16 cellular contexts compared by ENCODE assay signal in genomic region chr12:108699955-108700563, GRCh38. TPM values are rescaled to one million over a fixed set of nuclear protein-coding genes. Genes with fewer than 3 reads are reported as not detected.
DNase-seq lines count a peak whose midpoint lies in the region; ATAC-seq and TF ChIP-seq lines count a peak whose summit lies in the region.
"Had no signal": no experiment of that assay in that cellular context is flagged by ENCODE, and none has a peak within 500 bp of the region (broad histone marks: within the 10 kb centered on the region; RNA-seq: fewer than 3 reads in every experiment).

No MANE protein-coding gene starts in this region.

- TF ChIP-seq CTCF in breast epithelium (IDR thresholded peaks at IDR 0.05) = no peak
- no peak for TF ChIP-seq CTCF in smooth muscle cell (IDR thresholded peaks at IDR 0.05; ENCODE audit: borderline replicate concordance, insufficient read depth, poor library complexity, severe bottlenecking)

- H3K27me3 ChIP-seq in breast epithelium (no peaks in the 10 kb centered on the region), right cardiac atrium (ENCODE audit: control insufficient read depth, insufficient read depth) (no peaks in the 10 kb centered on the region), smooth muscle cell (ENCODE audit: low read depth) (no peaks in the 10 kb centered on the region)

- ATAC-seq in right cardiac atrium = no peak
- no peak for ATAC-seq in GM18498 (IDR thresholded peaks at IDR 0.05; ENCODE audit: unreplicated experiment)
- no peak for ATAC-seq in activated T-cell treated with anti-CD3 and anti-CD28 coated beads, Interleukin-2, amount 50 U/mL, for 4 hours
- ATAC-seq: GM23338; stimulated activated memory B cell treated with anti-CD40 and anti-IgM and Interleukin-4, amounts not matched to agents 10 μg/mL and 1 μg/mL and 100 μg/mL, for 72 hours had no signal

- H3K27me3 Mint-ChIP-seq in activated T-cell treated with anti-CD3 and anti-CD28 coated beads, Interleukin-2, amount 50 U/mL, for 4 hours (ENCODE audit: low read depth) = no peaks in the 10 kb centered on the region
- H3K27me3 Mint-ChIP-seq: activated B cell treated with CpG ODN at 0.5 μM for 24 hours; CD4-positive, CD25-positive, alpha-beta regulatory T cell; stimulated activated memory B cell treated with anti-CD40 and anti-IgM and Interleukin-4, amounts not matched to agents 10 μg/mL and 1 μg/mL and 100 μg/mL, for 72 hours had no signal

- no peaks in the 10 kb centered on the region for H3K36me3 ChIP-seq in breast epithelium
- peaks cover 4% of the 10 kb centered on the region for H3K36me3 ChIP-seq in smooth muscle cell (ENCODE audit: low read depth)

- H3K9me3 Mint-ChIP-seq in activated T-cell treated with anti-CD3 and anti-CD28 coated beads, Interleukin-2, amount 50 U/mL, for 4 hours = no peaks in the 10 kb centered on the region
- H3K9me3 Mint-ChIP-seq: activated B cell treated with CpG ODN at 0.5 μM for 24 hours; activated T-helper 1 cell treated with anti-CD3 and anti-CD28 coated beads, Interleukin-12 subunit alpha, Interleukin-12 subunit beta, Interleukin-2, Interleukin-4 antibody, amounts not matched to agents 30 ng/mL and 10 ng/mL and 1 ng/mL, durations not matched to agents 14 hours and 24 hours and 36 hours; CD4-positive, CD25-positive, alpha-beta regulatory T cell; GM23338; nephron progenitor cell; stimulated activated memory B cell treated with anti-CD40 and anti-IgM and Interleukin-4, amounts not matched to agents 10 μg/mL and 1 μg/mL and 100 μg/mL, for 72 hours had no signal

- peaks cover 24% of the 10 kb centered on the region for H3F3A ChIP-seq in smooth muscle cell (ENCODE audit: low read depth)

- no peak overlapping the region for H3K4me3 Mint-ChIP-seq in activated T-cell treated with anti-CD3 and anti-CD28 coated beads, Interleukin-2, amount 50 U/mL, for 4 hours
- H3K4me3 Mint-ChIP-seq: activated B cell treated with CpG ODN at 0.5 μM for 24 hours; activated T-helper 1 cell treated with anti-CD3 and anti-CD28 coated beads, Interleukin-12 subunit alpha, Interleukin-12 subunit beta, Interleukin-2, Interleukin-4 antibody, amounts not matched to agents 30 ng/mL and 10 ng/mL and 1 ng/mL, durations not matched to agents 14 hours and 24 hours and 36 hours; CD4-positive, CD25-positive, alpha-beta regulatory T cell; GM23338; nephron progenitor cell; stimulated activated memory B cell treated with anti-CD40 and anti-IgM and Interleukin-4, amounts not matched to agents 10 μg/mL and 1 μg/mL and 100 μg/mL, for 72 hours had no signal

- peak overlapping the region; percentile 19 to 37 for H3K27ac ChIP-seq in breast epithelium
- peak overlapping the region; percentile 30 for H3K27ac ChIP-seq in right cardiac atrium (ENCODE audit: low read length)
- peak overlapping the region; percentile 91 for H3K27ac ChIP-seq in smooth muscle cell (ENCODE audit: low read depth)

- H3K79me2 ChIP-seq in smooth muscle cell (ENCODE audit: low read depth) = peaks cover 86% of the 10 kb centered on the region

- H3K4me2 ChIP-seq in smooth muscle cell = no peak overlapping the region

- H4K20me1 ChIP-seq in smooth muscle cell (ENCODE audit: low read depth) = peaks cover 61% of the 10 kb centered on the region

- H3K9me3 ChIP-seq in breast epithelium (no peaks in the 10 kb centered on the region), right cardiac atrium (ENCODE audit: control insufficient read depth, low read length) (no peaks in the 10 kb centered on the region), smooth muscle cell (replicated peaks; ENCODE audit: low read depth) (no peaks in the 10 kb centered on the region)

- intact Hi-C loops in breast epithelium (cut with DNase I; ENCODE audit: low total_unique reads) (no loop called here), right cardiac atrium (cut with DNase I) (no loop called here)

- H3K4me3 ChIP-seq in breast epithelium (no peak overlapping the region), right cardiac atrium (ENCODE audit: low read length) (no peak overlapping the region), smooth muscle cell (no peak overlapping the region)
- H3K4me3 ChIP-seq: GM23338 had no signal

- H3K4me1 Mint-ChIP-seq in activated T-cell treated with anti-CD3 and anti-CD28 coated beads, Interleukin-2, amount 50 U/mL, for 4 hours (ENCODE audit: low read depth) = peaks cover 21% of the 10 kb centered on the region

- DNase-seq in HUDEP-2 (lab: John Stamatoyannopoulos, UW; ENCODE audit: unreplicated experiment in 76 of 76) = peak in 73 of 76 experiments; percentile 13 to 89 (median 61)
- no peak for DNase-seq in breast epithelium (ENCODE audit: low spot score in 2 of 2)
- DNase-seq in right cardiac atrium = peak in 1 of 3 donors; percentile 36
- no peak for DNase-seq in smooth muscle cell (lab: John Stamatoyannopoulos, UW; ENCODE audit: unreplicated experiment)
- DNase-seq in effector CD8-positive, alpha-beta T cell (lab: John Stamatoyannopoulos, UW) = no peak
- DNase-seq in NOMO-1 treated with DMSO at 0.1 percent for 48 hours (lab: John Stamatoyannopoulos, UW; ENCODE audit: unreplicated experiment) = no peak
- no peak for DNase-seq in activated T-cell treated with anti-CD3 and anti-CD28 coated beads, Interleukin-2, amount 50 U/mL, for 4 hours
- DNase-seq: activated B cell treated with CpG ODN at 0.5 μM for 24 hours; CD4-positive, CD25-positive, alpha-beta regulatory T cell; Karpas-422; NCI-H226; nephron progenitor cell had no signal

- peaks cover 16% of the 10 kb centered on the region for H3K36me3 Mint-ChIP-seq in activated T-cell treated with anti-CD3 and anti-CD28 coated beads, Interleukin-2, amount 50 U/mL, for 4 hours (ENCODE audit: insufficient read depth)

- H2AFZ ChIP-seq in smooth muscle cell (ENCODE audit: low read depth) = no peak overlapping the region
- H2AFZ ChIP-seq: GM23338 had no signal

- H3K9ac ChIP-seq in smooth muscle cell (ENCODE audit: low read depth) = peak overlapping the region; percentile 71

- no peak for TF ChIP-seq POLR2A in breast epithelium (IDR thresholded peaks at IDR 0.05)

- WGBS in right cardiac atrium = 24% methylated on average over 3 of the region's 3 CpGs
- 68% methylated on average over 3 of the region's 3 CpGs for WGBS in smooth muscle cell (ENCODE audit: low lambda C conversion rate)

- H3K4me1 ChIP-seq in breast epithelium (peaks cover 0 to 29% of the 10 kb centered on the region in 2 donors), right cardiac atrium (ENCODE audit: control insufficient read depth, insufficient read depth, low read length) (peaks cover 27% of the 10 kb centered on the region), smooth muscle cell (ENCODE audit: low read depth) (peaks cover 48% of the 10 kb centered on the region)

RNA-seq across cellular contexts. Expression of gene CORO1C, which starts 31.3 kb away (rescaled TPM):
- total RNA-seq in breast epithelium = 100 to 1,000 TPM; 121 to 155 (median 149) TPM
- 100 to 1,000 TPM in 2 of 4 donors, 10 to 100 TPM in 2; 85.1 to 122 (median 93.6) TPM for total RNA-seq in right cardiac atrium
- 24.8 TPM for polyA plus RNA-seq in right cardiac atrium
- 136 and 145 TPM in 2 replicates for total RNA-seq in smooth muscle cell
- 96.7 and 107 TPM in 2 replicates for polyA plus RNA-seq in smooth muscle cell
- 10 to 100 TPM; 41.3 to 59.7 (median 47.7) TPM for total RNA-seq in activated T-cell treated with anti-CD3 and anti-CD28 coated beads, Interleukin-2, amount 50 U/mL, for 4 hours

Comparison
In these comparisons a context has a peak if more than half of its experiments do, and no peak if none do; other contexts are left out.
1. DNase-seq: peak in HUDEP-2 (73 of 76); none in breast epithelium (0 of 2), smooth muscle cell (single experiment), effector CD8-positive, alpha-beta T cell (single experiment), NOMO-1 treated with DMSO at 0.1 percent for 48 hours (single experiment) and activated T-cell treated with anti-CD3 and anti-CD28 coated beads, Interleukin-2, amount 50 U/mL, for 4 hours (single experiment).
2. H3K27ac ChIP-seq: peak in every context shown above with its lines; median percentile 91 in smooth muscle cell; 30 in right cardiac atrium; 28 in breast epithelium.